In the genomic region with DNA sequence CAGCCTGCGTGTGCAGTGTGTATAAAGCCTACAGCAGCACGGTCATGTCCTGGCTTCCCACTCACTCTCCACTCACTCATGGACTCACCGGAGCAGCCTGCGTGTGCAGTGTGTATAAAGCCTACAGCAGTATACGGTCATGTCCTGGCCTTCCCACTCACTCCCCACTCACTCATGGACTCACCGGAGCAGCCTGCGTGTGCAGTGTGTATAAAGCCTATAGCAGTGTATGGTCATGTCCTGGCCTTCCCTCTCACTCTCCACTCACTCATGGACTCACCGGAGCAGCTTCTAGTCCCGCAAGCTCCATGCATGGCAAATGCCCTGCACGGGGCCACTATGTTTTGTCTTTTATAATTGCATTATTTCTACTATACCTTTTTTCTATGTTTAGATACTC, we compare ENCODE assay signal across 6 cellular contexts.
A peak's percentile ranks its signal among the peaks of the same experiment; 100 is the strongest.
DNase-seq lines count a peak whose midpoint lies in the region; ATAC-seq and TF ChIP-seq lines count a peak whose summit lies in the region.
"Not testable (repeated sequence)": the region's sequence is repeated elsewhere in the genome, so short reads cannot be mapped to it uniquely, and the experiment has no call there.

No MANE protein-coding gene starts in this region.

- TF ChIP-seq CTCF in RWPE2 (IDR thresholded peaks at IDR 0.05; ENCODE audit: poor library complexity, severe bottlenecking); nephron progenitor cell (IDR thresholded peaks at IDR 0.05); osteocyte (IDR thresholded peaks at IDR 0.05); spleen (IDR thresholded peaks at IDR 0.05 in 8 of 11, conservative IDR thresholded peaks at IDR 0.05 in 3 of 11): not testable (repeated sequence)

- not testable (repeated sequence) for H3K9me3 ChIP-seq in RWPE2 (ENCODE audit: severe bottlenecking)
- H3K9me3 ChIP-seq in spleen, result peaks cover 0 to 36% (median 11%) of the 10 kb centered on the region in 8 donors

- not testable (repeated sequence) for ATAC-seq in RWPE2 (ENCODE audit: low read depth)

- WGBS in spleen, 5 donors, result 84 to 93% (median 91%) methylated on average over 10 of the region's 10 CpGs

- intact Hi-C loops in cardiac septum (cut with DNase I); spleen (cut with DNase I; ENCODE audit: low total_unique reads): not testable (repeated sequence)

- H3K36me3 Mint-ChIP-seq in activated naive CD4-positive, alpha-beta T cell treated with anti-CD3 and anti-CD28 coated beads, Interleukin-2, amount 10 ng/mL, durations not matched to agents 7 days and 5 days; osteocyte (ENCODE audit: unreplicated experiment): not testable (repeated sequence)
- peaks cover 17% of the 10 kb centered on the region for H3K36me3 Mint-ChIP-seq in nephron progenitor cell (ENCODE audit: low read depth)

- not testable (repeated sequence) for H3K4me1 ChIP-seq in RWPE2 (ENCODE audit: insufficient read depth, poor library complexity, severe bottlenecking)
- peaks cover 0 to 14% (median 0%) of the 10 kb centered on the region in 6 donors for H3K4me1 ChIP-seq in spleen

- H3K27ac ChIP-seq in RWPE2 (ENCODE audit: poor library complexity, severe bottlenecking); spleen: not testable (repeated sequence)

- H3K9me3 Mint-ChIP-seq in activated naive CD4-positive, alpha-beta T cell treated with anti-CD3 and anti-CD28 coated beads, Interleukin-2, amount 10 ng/mL, durations not matched to agents 7 days and 5 days, result peaks cover 16% of the 10 kb centered on the region
- H3K9me3 Mint-ChIP-seq in nephron progenitor cell, result peaks cover 48% of the 10 kb centered on the region
- peaks cover 29% of the 10 kb centered on the region for H3K9me3 Mint-ChIP-seq in osteocyte (ENCODE audit: unreplicated experiment)

- DNase-seq in RWPE2 (ENCODE audit: low spot score), result peak; percentile 5
- peak; percentile 13 for DNase-seq in activated naive CD4-positive, alpha-beta T cell treated with anti-CD3 and anti-CD28 coated beads, Interleukin-2, amount 10 ng/mL, durations not matched to agents 7 days and 5 days
- DNase-seq in cardiac septum (ENCODE audit: low spot score), result peak; percentile 67
- not testable (repeated sequence) for DNase-seq in nephron progenitor cell
- DNase-seq in osteocyte (ENCODE audit: extremely low spot score, unreplicated experiment), result peak; percentile 70
- peak; percentile 41 for DNase-seq in spleen

- peaks cover 12% of the 10 kb centered on the region for H3K27me3 Mint-ChIP-seq in activated naive CD4-positive, alpha-beta T cell treated with anti-CD3 and anti-CD28 coated beads, Interleukin-2, amount 10 ng/mL, durations not matched to agents 7 days and 5 days
- peaks cover 15% of the 10 kb centered on the region for H3K27me3 Mint-ChIP-seq in nephron progenitor cell (ENCODE audit: low read depth, poor library complexity)
- H3K27me3 Mint-ChIP-seq in osteocyte (ENCODE audit: unreplicated experiment), result not testable (repeated sequence)

- H3K4me1 Mint-ChIP-seq in activated naive CD4-positive, alpha-beta T cell treated with anti-CD3 and anti-CD28 coated beads, Interleukin-2, amount 10 ng/mL, durations not matched to agents 7 days and 5 days; nephron progenitor cell; osteocyte (ENCODE audit: unreplicated experiment): not testable (repeated sequence)

- H3K27me3 ChIP-seq in RWPE2 (ENCODE audit: insufficient read depth, poor library complexity, severe bottlenecking), result not testable (repeated sequence)
- peaks cover 0 to 16% (median 0%) of the 10 kb centered on the region in 7 donors for H3K27me3 ChIP-seq in spleen (replicated peaks in 1 of 7)

- not testable (repeated sequence) for H3K4me3 Mint-ChIP-seq in activated naive CD4-positive, alpha-beta T cell treated with anti-CD3 and anti-CD28 coated beads, Interleukin-2, amount 10 ng/mL, durations not matched to agents 7 days and 5 days; nephron progenitor cell; osteocyte (ENCODE audit: unreplicated experiment)

- not testable (repeated sequence) for H3K36me3 ChIP-seq in RWPE2 (ENCODE audit: low read depth); spleen

- H3K4me3 ChIP-seq in RWPE2 (ENCODE audit: severe bottlenecking); spleen: not testable (repeated sequence)

- TF ChIP-seq POLR2A in spleen (IDR thresholded peaks at IDR 0.05), result not testable (repeated sequence)

- H3K27ac Mint-ChIP-seq in activated naive CD4-positive, alpha-beta T cell treated with anti-CD3 and anti-CD28 coated beads, Interleukin-2, amount 10 ng/mL, durations not matched to agents 7 days and 5 days; osteocyte (ENCODE audit: unreplicated experiment): not testable (repeated sequence)
- peak overlapping the region; percentile 18 for H3K27ac Mint-ChIP-seq in nephron progenitor cell

- CTCF ChIA-PET in activated naive CD4-positive, alpha-beta T cell treated with anti-CD3 and anti-CD28 coated beads, Interleukin-2, amount 10 ng/mL, durations not matched to agents 7 days and 5 days (lab: Charles Lee), result not testable (repeated sequence)
